10 cellular contexts compared by ENCODE assay signal in the genomic region with DNA sequence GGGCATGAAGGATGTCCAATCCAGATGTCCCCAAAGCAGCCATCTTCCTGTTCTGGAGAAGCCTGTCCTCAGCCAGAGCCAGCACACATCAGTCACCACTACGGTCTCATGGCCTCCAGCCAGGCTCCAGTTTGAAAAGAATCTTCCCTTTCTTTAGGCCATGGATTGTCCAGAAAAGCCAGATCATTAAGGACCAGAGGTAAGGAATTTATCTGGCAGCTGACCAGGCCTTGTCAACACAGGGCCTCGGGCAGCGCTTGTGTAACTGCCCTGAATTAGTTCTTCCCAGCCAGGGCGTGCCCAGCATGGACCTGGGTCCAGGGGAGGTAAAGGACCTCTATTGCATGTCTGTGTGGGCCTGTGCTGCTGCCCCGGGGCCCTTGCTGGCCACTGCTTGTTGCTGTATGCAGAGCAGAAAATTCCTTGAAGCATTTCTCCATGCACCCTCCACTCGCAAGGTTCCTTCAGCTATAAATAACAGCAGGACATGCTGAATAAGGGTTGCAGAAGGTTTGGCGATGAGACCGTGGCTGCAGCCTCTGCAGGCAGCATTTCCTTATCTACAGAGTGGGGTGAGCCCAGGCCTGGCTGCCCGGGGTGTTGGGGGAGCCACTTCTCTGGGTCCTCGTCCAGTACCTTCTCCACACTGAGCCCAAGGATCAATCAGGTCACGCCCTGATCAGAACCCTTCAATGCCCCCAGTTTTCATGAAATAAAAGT. TPM values are rescaled to one million over a fixed set of nuclear protein-coding genes. Genes with fewer than 3 reads are reported as not detected.
DNase-seq lines count a peak whose midpoint lies in the region; ATAC-seq and TF ChIP-seq lines count a peak whose summit lies in the region.
"Had no signal": no experiment of that assay in that cellular context is flagged by ENCODE, and none has a peak within 500 bp of the region (broad histone marks: within the 10 kb centered on the region; RNA-seq: fewer than 3 reads in every experiment).

No MANE protein-coding gene starts in this region.

- no peaks in the 10 kb centered on the region for H3K27me3 Mint-ChIP-seq in activated CD8-positive, alpha-beta memory T cell treated with anti-CD3 and anti-CD28 coated beads, Interleukin-2, amount 10 ng/mL, durations not matched to agents 7 days and 5 days
- H3K27me3 Mint-ChIP-seq in activated T-helper 1 cell treated with anti-CD3 and anti-CD28 coated beads, Interleukin-12 subunit alpha, Interleukin-12 subunit beta, Interleukin-2, Interleukin-4 antibody, amounts not matched to agents 30 ng/mL and 10 ng/mL and 1 ng/mL, durations not matched to agents 14 hours and 24 hours and 36 hours (ENCODE audit: insufficient read depth) = peaks cover 13% of the 10 kb centered on the region
- no peaks in the 10 kb centered on the region for H3K27me3 Mint-ChIP-seq in activated CD4-positive, alpha-beta T cell treated with anti-CD3 and anti-CD28 coated beads for 36 hours

- no peaks in the 10 kb centered on the region for H3K36me3 Mint-ChIP-seq in activated CD8-positive, alpha-beta memory T cell treated with anti-CD3 and anti-CD28 coated beads, Interleukin-2, amount 10 ng/mL, durations not matched to agents 7 days and 5 days
- no peaks in the 10 kb centered on the region for H3K36me3 Mint-ChIP-seq in activated T-helper 1 cell treated with anti-CD3 and anti-CD28 coated beads, Interleukin-12 subunit alpha, Interleukin-12 subunit beta, Interleukin-2, Interleukin-4 antibody, amounts not matched to agents 30 ng/mL and 10 ng/mL and 1 ng/mL, durations not matched to agents 14 hours and 24 hours and 36 hours (ENCODE audit: low read depth)
- no peaks in the 10 kb centered on the region for H3K36me3 Mint-ChIP-seq in activated CD4-positive, alpha-beta T cell treated with anti-CD3 and anti-CD28 coated beads for 36 hours (ENCODE audit: low read depth)

- TF ChIP-seq POLR2A in body of pancreas (IDR thresholded peaks at IDR 0.05) (no peak), stomach (IDR thresholded peaks at IDR 0.05) (no peak)

- H3K27me3 ChIP-seq in H7 (ENCODE audit: control insufficient read depth, insufficient read depth, low read length) (no peaks in the 10 kb centered on the region), body of pancreas (no peaks in the 10 kb centered on the region), iPS-15b (ENCODE audit: control insufficient read depth, insufficient read depth, low read length) (no peaks in the 10 kb centered on the region), stomach (no peaks in the 10 kb centered on the region)

- DNase-seq in H7 (peak; percentile 22), body of pancreas (peak; percentile 55 to 74 (median 67)), stomach (peak; percentile 78)
- DNase-seq in activated CD8-positive, alpha-beta memory T cell treated with anti-CD3 and anti-CD28 coated beads, Interleukin-2, amount 10 ng/mL, durations not matched to agents 7 days and 5 days = no peak
- DNase-seq in activated T-helper 1 cell treated with anti-CD3 and anti-CD28 coated beads, Interleukin-12 subunit alpha, Interleukin-12 subunit beta, Interleukin-2, Interleukin-4 antibody, amounts not matched to agents 30 ng/mL and 10 ng/mL and 1 ng/mL, durations not matched to agents 14 hours and 24 hours and 36 hours (ENCODE audit: low spot score) = no peak
- no peak for DNase-seq in activated CD4-positive, alpha-beta T cell treated with anti-CD3 and anti-CD28 coated beads for 36 hours
- DNase-seq: effector CD8-positive, alpha-beta T cell; NCI-H2081 treated with DMSO at 0.1 percent for 48 hours had no signal

- no peaks in the 10 kb centered on the region for H3K9me3 Mint-ChIP-seq in activated CD8-positive, alpha-beta memory T cell treated with anti-CD3 and anti-CD28 coated beads, Interleukin-2, amount 10 ng/mL, durations not matched to agents 7 days and 5 days (ENCODE audit: low read depth)
- no peaks in the 10 kb centered on the region for H3K9me3 Mint-ChIP-seq in activated T-helper 1 cell treated with anti-CD3 and anti-CD28 coated beads, Interleukin-12 subunit alpha, Interleukin-12 subunit beta, Interleukin-2, Interleukin-4 antibody, amounts not matched to agents 30 ng/mL and 10 ng/mL and 1 ng/mL, durations not matched to agents 14 hours and 24 hours and 36 hours
- H3K9me3 Mint-ChIP-seq in activated CD4-positive, alpha-beta T cell treated with anti-CD3 and anti-CD28 coated beads for 36 hours (ENCODE audit: low read depth) = no peaks in the 10 kb centered on the region

- CTCF ChIA-PET in activated CD8-positive, alpha-beta memory T cell treated with anti-CD3 and anti-CD28 coated beads, Interleukin-2, amount 10 ng/mL, durations not matched to agents 7 days and 5 days (lab: Charles Lee) = no interaction called here
- CTCF ChIA-PET in activated CD4-positive, alpha-beta T cell treated with anti-CD3 and anti-CD28 coated beads for 36 hours (lab: Charles Lee) = interaction anchor here (0.6 to 1.2 kb wide), 3 partner anchors 9 to 230 kb away, joined by 3 to 5 read pairs (median 3); no protein-coding TSS in a partner anchor

- no peaks in the 10 kb centered on the region for H3K36me3 ChIP-seq in H7 (replicated peaks; ENCODE audit: control insufficient read depth, insufficient read depth, low read length)
- H3K36me3 ChIP-seq in body of pancreas (replicated peaks in 1 of 2; ENCODE audit: insufficient read depth in 1 of 2, low read depth in 2 of 2) = no peaks in the 10 kb centered on the region
- no peaks in the 10 kb centered on the region for H3K36me3 ChIP-seq in iPS-15b (ENCODE audit: control insufficient read depth, insufficient read depth, low read length)
- no peaks in the 10 kb centered on the region for H3K36me3 ChIP-seq in stomach

- peak overlapping the region; percentile 37 for H3K9ac ChIP-seq in iPS-15b (ENCODE audit: low read depth, low read length)

- peaks cover 6% of the 10 kb centered on the region for H3K4me1 Mint-ChIP-seq in activated CD8-positive, alpha-beta memory T cell treated with anti-CD3 and anti-CD28 coated beads, Interleukin-2, amount 10 ng/mL, durations not matched to agents 7 days and 5 days
- H3K4me1 Mint-ChIP-seq in activated T-helper 1 cell treated with anti-CD3 and anti-CD28 coated beads, Interleukin-12 subunit alpha, Interleukin-12 subunit beta, Interleukin-2, Interleukin-4 antibody, amounts not matched to agents 30 ng/mL and 10 ng/mL and 1 ng/mL, durations not matched to agents 14 hours and 24 hours and 36 hours (ENCODE audit: low read depth) = peaks cover 12% of the 10 kb centered on the region
- peaks cover 5% of the 10 kb centered on the region for H3K4me1 Mint-ChIP-seq in activated CD4-positive, alpha-beta T cell treated with anti-CD3 and anti-CD28 coated beads for 36 hours

- POLR2A ChIA-PET in activated CD4-positive, alpha-beta T cell treated with anti-CD3 and anti-CD28 coated beads for 36 hours (lab: Charles Lee) = interaction anchor here (0.7 kb wide), 1 partner anchor 30 kb away, joined by 4 read pairs; no protein-coding TSS in a partner anchor

- peaks cover 9% of the 10 kb centered on the region for H3K4me1 ChIP-seq in body of pancreas
- no peaks in the 10 kb centered on the region for H3K4me1 ChIP-seq in iPS-15b (ENCODE audit: control insufficient read depth, insufficient read depth, low read length)
- peaks cover 10 to 43% (median 28%) of the 10 kb centered on the region in 4 donors for H3K4me1 ChIP-seq in stomach

- no peak overlapping the region for H3K4me3 ChIP-seq in H7 (ENCODE audit: insufficient read depth, low read depth, low read length)
- no peak overlapping the region for H3K4me3 ChIP-seq in body of pancreas
- no peak overlapping the region for H3K4me3 ChIP-seq in iPS-15b (ENCODE audit: low read depth, low read length)
- H3K4me3 ChIP-seq in stomach = no peak overlapping the region

- 18 to 56% methylated on average over 8 to 11 of the region's 11 CpGs for WGBS in body of pancreas, 2 donors
- 30 to 51% (median 35%) methylated on average over 8 to 11 of the region's 11 CpGs for WGBS in stomach, 5 donors

- H3K27ac ChIP-seq in body of pancreas (peak overlapping the region; percentile 12 to 45 (median 30)), stomach (peak overlapping the region; percentile 22 to 65 (median 36))

- no peak for TF ChIP-seq EP300 in stomach (IDR thresholded peaks at IDR 0.05)

- TF ChIP-seq CTCF in body of pancreas (IDR thresholded peaks at IDR 0.05) (no peak), stomach (IDR thresholded peaks at IDR 0.05) (no peak)

- H3K9me3 ChIP-seq in body of pancreas (no peaks in the 10 kb centered on the region), iPS-15b (ENCODE audit: control insufficient read depth, insufficient read depth, low read length) (no peaks in the 10 kb centered on the region), stomach (no peaks in the 10 kb centered on the region)

- no peak overlapping the region for H3K27ac Mint-ChIP-seq in activated CD8-positive, alpha-beta memory T cell treated with anti-CD3 and anti-CD28 coated beads, Interleukin-2, amount 10 ng/mL, durations not matched to agents 7 days and 5 days
- no peak overlapping the region for H3K27ac Mint-ChIP-seq in activated T-helper 1 cell treated with anti-CD3 and anti-CD28 coated beads, Interleukin-12 subunit alpha, Interleukin-12 subunit beta, Interleukin-2, Interleukin-4 antibody, amounts not matched to agents 30 ng/mL and 10 ng/mL and 1 ng/mL, durations not matched to agents 14 hours and 24 hours and 36 hours
- H3K27ac Mint-ChIP-seq in activated CD4-positive, alpha-beta T cell treated with anti-CD3 and anti-CD28 coated beads for 36 hours = no peak overlapping the region

- ATAC-seq in body of pancreas (peak; percentile 82), HG02798 (IDR thresholded peaks at IDR 0.05; ENCODE audit: poor library complexity, unreplicated experiment) (no peak)
- ATAC-seq in activated CD8-positive, alpha-beta memory T cell treated with anti-CD3 and anti-CD28 coated beads, Interleukin-2, amount 10 ng/mL, durations not matched to agents 7 days and 5 days = no peak
- no peak for ATAC-seq in activated CD4-positive, alpha-beta T cell treated with anti-CD3 and anti-CD28 coated beads for 36 hours

- no peak overlapping the region for H3K4me3 Mint-ChIP-seq in activated CD8-positive, alpha-beta memory T cell treated with anti-CD3 and anti-CD28 coated beads, Interleukin-2, amount 10 ng/mL, durations not matched to agents 7 days and 5 days
- no peak overlapping the region for H3K4me3 Mint-ChIP-seq in activated T-helper 1 cell treated with anti-CD3 and anti-CD28 coated beads, Interleukin-12 subunit alpha, Interleukin-12 subunit beta, Interleukin-2, Interleukin-4 antibody, amounts not matched to agents 30 ng/mL and 10 ng/mL and 1 ng/mL, durations not matched to agents 14 hours and 24 hours and 36 hours
- H3K4me3 Mint-ChIP-seq in activated CD4-positive, alpha-beta T cell treated with anti-CD3 and anti-CD28 coated beads for 36 hours = no peak overlapping the region

- intact Hi-C loops in body of pancreas (cut with DNase I) (no loop called here), stomach (cut with DNase I; ENCODE audit: low total_unique reads) (no loop called here)
- intact Hi-C loops in activated T-helper 1 cell treated with anti-CD3 and anti-CD28 coated beads, Interleukin-12 subunit alpha, Interleukin-12 subunit beta, Interleukin-2, Interleukin-4 antibody, amounts not matched to agents 30 ng/mL and 10 ng/mL and 1 ng/mL, durations not matched to agents 14 hours and 24 hours and 36 hours (cut with micrococcal nuclease) = no loop called here
- intact Hi-C loops in activated CD4-positive, alpha-beta T cell treated with anti-CD3 and anti-CD28 coated beads for 36 hours (cut with DNase I, micrococcal nuclease) = loop anchor here in 1 of 2 experiments (2.0 kb wide), 1 partner anchor 37 kb away; no protein-coding TSS in a partner anchor

RNA-seq across cellular contexts. Expression of gene VPS37B, which starts 21.7 kb away (rescaled TPM):
- 14.7 and 20.9 TPM in 2 replicates for total RNA-seq in H7 (2014; rRNA removed; shearing (Covaris generic))
- total RNA-seq in body of pancreas (10 to 100 TPM; 18.7 to 46.8 TPM), stomach (100 to 1,000 TPM in 1 of 5 donors, 10 to 100 TPM in 4; 13.4 to 105 (median 68.5) TPM)
- polyA plus RNA-seq in stomach = 10 to 100 TPM; 31.3 to 44.0 (median 37.1) TPM
- 10 to 100 TPM; 25.7 to 29.7 TPM for total RNA-seq in activated CD8-positive, alpha-beta memory T cell treated with anti-CD3 and anti-CD28 coated beads, Interleukin-2, amount 10 ng/mL, durations not matched to agents 7 days and 5 days
- 12.7 and 14.3 TPM in 2 replicates for total RNA-seq in activated T-helper 1 cell treated with anti-CD3 and anti-CD28 coated beads, Interleukin-12 subunit alpha, Interleukin-12 subunit beta, Interleukin-2, Interleukin-4 antibody, amounts not matched to agents 30 ng/mL and 10 ng/mL and 1 ng/mL, durations not matched to agents 14 hours and 24 hours and 36 hours
- total RNA-seq in activated CD4-positive, alpha-beta T cell treated with anti-CD3 and anti-CD28 coated beads for 36 hours = 10 to 100 TPM in 1 of 2 experiments, 1 to 10 TPM in 1; 9.4 to 11.4 TPM

RNA-seq across cellular contexts. Expression of gene ABCB9, which starts 48.6 kb away (rescaled TPM):
- 1.7 and 3.0 TPM in 2 replicates for total RNA-seq in H7 (2014; rRNA removed; shearing (Covaris generic))
- 1 to 10 TPM; 5.2 to 7.9 TPM for total RNA-seq in body of pancreas
- 10 to 100 TPM in 1 of 5 donors, 1 to 10 TPM in 3, not detected in 1; 1.6 to 29.5 (median 3.6) TPM for total RNA-seq in stomach
- 1 to 10 TPM; 1.2 to 2.5 (median 1.9) TPM for polyA plus RNA-seq in stomach
- total RNA-seq in activated CD8-positive, alpha-beta memory T cell treated with anti-CD3 and anti-CD28 coated beads, Interleukin-2, amount 10 ng/mL, durations not matched to agents 7 days and 5 days = 1 to 10 TPM; 3.6 to 4.4 TPM
- 3.8 and 4.4 TPM in 2 replicates for total RNA-seq in activated T-helper 1 cell treated with anti-CD3 and anti-CD28 coated beads, Interleukin-12 subunit alpha, Interleukin-12 subunit beta, Interleukin-2, Interleukin-4 antibody, amounts not matched to agents 30 ng/mL and 10 ng/mL and 1 ng/mL, durations not matched to agents 14 hours and 24 hours and 36 hours
- 1 to 10 TPM; 3.8 to 6.3 TPM for total RNA-seq in activated CD4-positive, alpha-beta T cell treated with anti-CD3 and anti-CD28 coated beads for 36 hours

RNA-seq across cellular contexts. Expression of gene OGFOD2, which starts 57.4 kb away (rescaled TPM):
- 17.8 and 23.4 TPM in 2 replicates for total RNA-seq in H7 (2014; rRNA removed; shearing (Covaris generic))
- total RNA-seq in body of pancreas (10 to 100 TPM in 1 of 2 donors, 1 to 10 TPM in 1; 8.6 to 25.4 TPM), stomach (10 to 100 TPM in 2 of 5 donors, 1 to 10 TPM in 3; 1.7 to 29.2 (median 8.9) TPM)
- polyA plus RNA-seq in stomach = 10 to 100 TPM; 16.1 to 27.2 (median 18.9) TPM
- total RNA-seq in activated CD8-positive, alpha-beta memory T cell treated with anti-CD3 and anti-CD28 coated beads, Interleukin-2, amount 10 ng/mL, durations not matched to agents 7 days and 5 days = 10 to 100 TPM; 23.8 to 29.8 TPM
- 18.0 and 22.1 TPM in 2 replicates for total RNA-seq in activated T-helper 1 cell treated with anti-CD3 and anti-CD28 coated beads, Interleukin-12 subunit alpha, Interleukin-12 subunit beta, Interleukin-2, Interleukin-4 antibody, amounts not matched to agents 30 ng/mL and 10 ng/mL and 1 ng/mL, durations not matched to agents 14 hours and 24 hours and 36 hours
- total RNA-seq in activated CD4-positive, alpha-beta T cell treated with anti-CD3 and anti-CD28 coated beads for 36 hours = 10 to 100 TPM; 20.2 to 30.8 TPM

Comparison
In these comparisons a context has a peak if more than half of its experiments do, and no peak if none do; other contexts are left out.
1. DNase-seq: peak in H7 (single experiment), body of pancreas (4 of 4) and stomach (single experiment); none in activated CD8-positive, alpha-beta memory T cell treated with anti-CD3 and anti-CD28 coated beads, Interleukin-2, amount 10 ng/mL, durations not matched to agents 7 days and 5 days (single experiment), activated T-helper 1 cell treated with anti-CD3 and anti-CD28 coated beads, Interleukin-12 subunit alpha, Interleukin-12 subunit beta, Interleukin-2, Interleukin-4 antibody, amounts not matched to agents 30 ng/mL and 10 ng/mL and 1 ng/mL, durations not matched to agents 14 hours and 24 hours and 36 hours (single experiment) and activated CD4-positive, alpha-beta T cell treated with anti-CD3 and anti-CD28 coated beads for 36 hours (single experiment).